In the genomic region with DNA sequence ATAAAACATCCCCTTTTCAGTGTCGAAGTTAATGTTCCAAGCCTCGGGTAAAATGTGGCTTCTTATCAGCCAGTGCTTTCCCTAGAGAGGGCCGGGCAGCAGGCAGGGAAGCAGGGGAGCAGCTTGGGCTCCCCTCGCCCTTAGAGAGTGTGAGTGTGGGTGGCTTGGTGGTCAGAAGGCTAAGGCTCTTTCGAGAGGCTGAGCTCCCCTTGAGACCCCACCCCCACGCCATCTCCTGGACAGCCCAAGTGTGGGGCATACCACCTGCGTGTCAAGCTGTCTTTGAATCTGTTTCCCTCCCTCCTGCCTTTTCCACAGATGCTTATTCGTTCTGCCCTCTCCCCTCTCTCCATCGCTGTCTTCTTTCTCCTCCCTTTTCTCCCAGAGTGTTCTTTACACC, we compare ENCODE assay signal across 10 cellular contexts.
A peak's percentile ranks its signal among the peaks of the same experiment; 100 is the strongest.
DNase-seq lines count a peak whose midpoint lies in the region; ATAC-seq and TF ChIP-seq lines count a peak whose summit lies in the region.
"Had no signal": no experiment of that assay in that cellular context is flagged by ENCODE, and none has a peak within 500 bp of the region (broad histone marks: within the 10 kb centered on the region; RNA-seq: fewer than 3 reads in every experiment).

No MANE protein-coding gene starts in this region.

- DNase-seq in ELR (ENCODE audit: low read depth) = peak; percentile 25
- peak; percentile 63 for DNase-seq in NCI-H69 (lab: John Stamatoyannopoulos, UW)
- DNase-seq in epithelial cell of esophagus (ENCODE audit: low read depth) = peak; percentile 14
- peak; percentile 42 for DNase-seq in osteoblast (ENCODE audit: insufficient read length, low spot score, missing footprints)
- no peak for DNase-seq in activated CD4-positive, CD25-positive, alpha-beta regulatory T cell treated with anti-CD3 and anti-CD28 coated beads, Interleukin-2, amount 50 U/mL, for 72 hours
- DNase-seq in NCI-H2171 treated with DMSO at 0.1 percent for 48 hours (lab: John Stamatoyannopoulos, UW) = no peak
- no peak for DNase-seq in NCI-H2171 (lab: John Stamatoyannopoulos, UW)
- DNase-seq: stimulated activated CD4-positive, alpha-beta T cell treated with anti-CD3 and anti-CD28 coated beads, Interleukin-1b, Interleukin-23, amount 100 ng/mL, for 48 hours; T-helper 9 cell had no signal

- peak overlapping the region; percentile 43 for H3K4me2 ChIP-seq in osteoblast (ENCODE audit: insufficient read depth, low read length)

- peaks cover 24% of the 10 kb centered on the region for H3K27me3 ChIP-seq in osteoblast (ENCODE audit: insufficient read depth, low read length)

- H3K36me3 ChIP-seq in osteoblast (ENCODE audit: insufficient read depth, low read length) = no peaks in the 10 kb centered on the region

- no peak for ATAC-seq in GM18909 (IDR thresholded peaks at IDR 0.05; ENCODE audit: poor library complexity, unreplicated experiment)

- H2AFZ ChIP-seq in osteoblast (ENCODE audit: low read length) = no peak overlapping the region

- H3K79me2 ChIP-seq in osteoblast (ENCODE audit: insufficient read depth, low read length) = no peaks in the 10 kb centered on the region

- no peaks in the 10 kb centered on the region for H4K20me1 ChIP-seq in osteoblast (ENCODE audit: insufficient read depth, low read length)

- TF ChIP-seq CTCF in epithelial cell of esophagus (IDR thresholded peaks at IDR 0.05; ENCODE audit: insufficient read depth, low read depth, low read length, missing control alignments) (peak; percentile 25), osteoblast (IDR thresholded peaks at IDR 0.05; ENCODE audit: extremely low read depth, low read depth, low read length) (peak; percentile 16)

- peaks cover 4% of the 10 kb centered on the region for H3K4me1 ChIP-seq in osteoblast (ENCODE audit: insufficient read depth, low read length)

- no peak overlapping the region for H3K4me3 ChIP-seq in epithelial cell of esophagus (ENCODE audit: low read length)
- H3K4me3 ChIP-seq in osteoblast (ENCODE audit: insufficient read depth, low read length) = no peak overlapping the region

- no peaks in the 10 kb centered on the region for H3K9me3 ChIP-seq in osteoblast (ENCODE audit: low read depth, low read length)

- H3K27ac ChIP-seq in osteoblast (ENCODE audit: low read depth, low read length) = no peak overlapping the region

Comparison
In these comparisons a context has a peak if more than half of its experiments do, and no peak if none do; other contexts are left out.
1. DNase-seq: peak in ELR (single experiment), NCI-H69 (single experiment), epithelial cell of esophagus (single experiment) and osteoblast (single experiment); none in activated CD4-positive, CD25-positive, alpha-beta regulatory T cell treated with anti-CD3 and anti-CD28 coated beads, Interleukin-2, amount 50 U/mL, for 72 hours (single experiment), NCI-H2171 treated with DMSO at 0.1 percent for 48 hours (single experiment) and NCI-H2171 (single experiment).